In the genomic region with DNA sequence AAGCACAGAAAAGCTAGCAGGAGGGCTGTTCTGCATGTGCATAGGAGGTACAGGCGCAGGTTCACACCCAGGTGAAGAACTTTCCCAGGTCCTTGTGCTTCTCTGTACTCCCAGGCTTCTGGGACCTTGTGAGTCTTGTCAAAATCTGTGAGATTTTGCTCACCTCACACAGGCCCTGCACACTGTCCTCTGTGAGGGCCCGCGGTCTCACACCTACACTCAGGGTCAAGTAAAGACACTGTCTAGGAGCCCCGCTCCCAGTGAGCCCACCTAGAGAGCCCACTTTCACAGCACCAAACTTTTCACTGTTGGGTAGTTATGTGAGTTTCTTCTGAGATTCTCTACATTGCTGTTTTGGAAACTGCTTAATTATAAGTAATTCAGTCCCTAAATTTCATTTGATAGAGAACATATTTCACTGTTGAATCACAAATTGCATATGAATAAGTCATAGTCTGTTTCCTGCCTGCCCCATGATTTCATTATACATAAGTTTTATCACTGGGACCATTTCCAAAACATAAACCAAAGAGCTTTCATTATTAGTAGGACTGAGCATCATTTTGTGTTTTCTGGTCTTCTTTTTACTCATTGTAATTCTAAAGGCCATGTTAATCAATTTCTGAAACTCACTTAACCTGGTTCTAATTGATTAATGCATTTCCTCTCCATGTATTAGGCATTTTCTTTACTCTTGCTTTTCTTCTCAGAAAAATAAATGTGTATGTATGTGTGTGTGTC, we compare ENCODE assay signal across 8 cellular contexts.
A peak's percentile ranks its signal among the peaks of the same experiment; 100 is the strongest.
DNase-seq lines count a peak whose midpoint lies in the region; ATAC-seq and TF ChIP-seq lines count a peak whose summit lies in the region.
"Had no signal": no experiment of that assay in that cellular context is flagged by ENCODE, and none has a peak within 500 bp of the region (broad histone marks: within the 10 kb centered on the region; RNA-seq: fewer than 3 reads in every experiment).

No MANE protein-coding gene starts in this region.

- H3K27me3 ChIP-seq in mammary epithelial cell (ENCODE audit: insufficient read depth, low read length), result no peaks in the 10 kb centered on the region
- no peaks in the 10 kb centered on the region for H3K27me3 ChIP-seq in upper lobe of right lung

- WGBS in mammary epithelial cell (ENCODE audit: low coverage, missing lambda C conversion rate), result 73% methylated on average over 4 of the region's 4 CpGs

- H3K9me3 ChIP-seq in mammary epithelial cell (replicated peaks; ENCODE audit: insufficient read depth, low read length) (peaks cover under 1% of the 10 kb centered on the region), upper lobe of right lung (peaks cover 3% of the 10 kb centered on the region)

- peak overlapping the region; percentile 49 for H3K27ac ChIP-seq in mammary epithelial cell (ENCODE audit: insufficient read depth, low read depth, low read length)
- no peak overlapping the region for H3K27ac ChIP-seq in upper lobe of right lung

- peak; percentile 86 for ATAC-seq in GM19395 (IDR thresholded peaks at IDR 0.05; ENCODE audit: unreplicated experiment)
- ATAC-seq in HG03095 (IDR thresholded peaks at IDR 0.05; ENCODE audit: unreplicated experiment), result peak; percentile 71
- peak; percentile 31 for ATAC-seq in upper lobe of right lung

- peak; percentile 50 for DNase-seq in mammary epithelial cell
- DNase-seq in upper lobe of right lung, result no peak
- no peak for DNase-seq in activated naive CD4-positive, alpha-beta T cell treated with Interleukin-2 at 50 U/mL for 16 hours
- no peak for DNase-seq in stimulated activated CD4-positive, alpha-beta T cell treated with anti-CD3 and anti-CD28 coated beads, Interleukin-4, amount 100 ng/mL, for 4 hours
- DNase-seq in T1000 (lab: John Stamatoyannopoulos, UW), result no peak

- no TSS peak for BruUV-seq in mammary epithelial cell (replicated peaks; lab: Mats Ljungman, UMichigan)

- H3K4me2 ChIP-seq in mammary epithelial cell (ENCODE audit: insufficient read depth, low read depth, low read length), result peak overlapping the region; percentile 45

- no peaks in the 10 kb centered on the region for H4K20me1 ChIP-seq in mammary epithelial cell (ENCODE audit: insufficient read depth, low read length)

- CTCF ChIA-PET in mammary epithelial cell (lab: Charles Lee; ENCODE audit: low non-redundant PET), result interaction anchor here (0.5 kb wide), 1 partner anchor 81 kb away, joined by 3 read pairs; no protein-coding TSS in a partner anchor

- no peak for TF ChIP-seq CTCF in mammary epithelial cell (conservative IDR thresholded peaks at IDR 0.05 in 1 of 2, IDR thresholded peaks at IDR 0.05 in 1 of 2; ENCODE audit: extremely low read depth in 1 of 2, insufficient read depth in 1 of 2, low read depth in 1 of 2, low read length in 2 of 2)
- no peak for TF ChIP-seq CTCF in upper lobe of right lung (IDR thresholded peaks at IDR 0.05)

- H3K79me2 ChIP-seq in mammary epithelial cell (ENCODE audit: insufficient read depth, low read length), result no peaks in the 10 kb centered on the region

- no peak overlapping the region for H3K4me3 ChIP-seq in mammary epithelial cell (replicated peaks in 1 of 3; ENCODE audit: insufficient read depth in 1 of 3, low read depth in 2 of 3, low read length in 3 of 3)
- H3K4me3 ChIP-seq in upper lobe of right lung, result no peak overlapping the region
- H3K4me3 ChIP-seq: skin epidermis had no signal

- dilution Hi-C loops in mammary epithelial cell (cut with HindIII; ENCODE audit: low sequenced_read_pairs), result no loop called here

- peak overlapping the region; percentile 62 for H2AFZ ChIP-seq in mammary epithelial cell (ENCODE audit: low read depth, low read length)

- intact Hi-C loops in mammary epithelial cell (cut with micrococcal nuclease), result no loop called here
- intact Hi-C loops in upper lobe of right lung (cut with DNase I), result no loop called here

- H3K4me1 ChIP-seq in mammary epithelial cell (ENCODE audit: insufficient read depth, low read length) (peaks cover 17% of the 10 kb centered on the region), upper lobe of right lung (no peaks in the 10 kb centered on the region)

- H3K36me3 ChIP-seq in mammary epithelial cell (ENCODE audit: insufficient read depth, low read length) (no peaks in the 10 kb centered on the region), upper lobe of right lung (no peaks in the 10 kb centered on the region)

- no peak overlapping the region for H3K9ac ChIP-seq in mammary epithelial cell (ENCODE audit: insufficient read depth, low read length)

- in situ Hi-C loops in mammary epithelial cell (cut with MboI; ENCODE audit: low sequenced_read_pairs in 2 of 2), result no loop called here

Comparison
In these comparisons a context has a peak if more than half of its experiments do, and no peak if none do; other contexts are left out.
1. ATAC-seq: peak in every context shown above with its lines; median percentile 86 in GM19395; 71 in HG03095; 31 in upper lobe of right lung.